24 cellular contexts compared by ENCODE assay signal in genomic region chr21:37579356-37579755, GRCh38.
"Had no signal": no experiment of that assay in that cellular context is flagged by ENCODE, and none has a peak within 500 bp of the region (broad histone marks: within the 10 kb centered on the region; RNA-seq: fewer than 3 reads in every experiment).

No MANE protein-coding gene starts in this region.

- H3K9me3 ChIP-seq: ovary, upper lobe of right lung had no signal

- H3K27ac ChIP-seq: left lung, lower lobe of right lung, ovary, spleen, suprapubic skin, thoracic aorta, tibial artery, upper lobe of right lung had no signal

- H3K4me3 ChIP-seq: left lung, lower lobe of right lung, ovary, spleen, suprapubic skin, thoracic aorta, tibial artery, upper lobe of right lung had no signal

- H3K36me3 ChIP-seq: left lung, lower lobe of right lung, ovary, spleen, suprapubic skin, thoracic aorta, tibial artery, upper lobe of right lung had no signal

- H3K27me3 ChIP-seq: left lung, ovary, spleen, suprapubic skin, tibial artery, upper lobe of right lung had no signal

- DNase-seq: hippocampal formation; immature natural killer cell; islet precursor cell; left colon; left lung; lower lobe of right lung; mammary epithelial cell; mesenchymal stem cell; naive thymus-derived CD4-positive, alpha-beta T cell; ovary; retina; right cardiac atrium; small intestine; spleen; stimulated activated CD4-positive, alpha-beta T cell treated with anti-CD3 and anti-CD28 coated beads, Interleukin-4, amount 100 ng/mL, for 24 hours; stimulated activated naive CD4-positive, alpha-beta T cell; tibial artery; trophoblast cell; upper lobe of right lung had no signal

- ATAC-seq: left colon; left lung; lower lobe of right lung; naive thymus-derived CD4-positive, alpha-beta T cell; natural killer cell treated with Interleukin-12 subunit alpha and Interleukin-12 subunit beta and Interleukin-15 and Interleukin-18, amount 100 ng/mL, for 72 hours; right cardiac atrium; sciatic nerve; stimulated activated effector memory CD8-positive, alpha-beta T cell treated with anti-CD3 and anti-CD28 coated beads, Interleukin-12 subunit alpha, Interleukin-12 subunit beta, amount 100 ng/mL, for 72 hours; upper lobe of right lung had no signal

- H3K4me1 ChIP-seq: left lung, lower lobe of right lung, spleen, suprapubic skin, tibial artery had no signal
